In genomic region chr11:119722281-119722794, GRCh38 we compare ENCODE assay signal across 12 cellular contexts. TPM values are rescaled to one million over a fixed set of nuclear protein-coding genes. Genes with fewer than 3 reads are reported as not detected.
DNase-seq lines count a peak whose midpoint lies in the region; ATAC-seq, FAIRE-seq and TF ChIP-seq lines count a peak whose summit lies in the region.
"Had no signal": no experiment of that assay in that cellular context is flagged by ENCODE, and none has a peak within 500 bp of the region (broad histone marks: within the 10 kb centered on the region; RNA-seq: fewer than 3 reads in every experiment).

No MANE protein-coding gene starts in this region.

- DNase-seq in NCI-H2081 treated with DMSO at 0.1 percent for 48 hours (lab: John Stamatoyannopoulos, UW) (peak; percentile 14), WERI-Rb-1 (peak; percentile 82), small intestine (peak; percentile 71), NCI-H524 treated with DMSO at 0.1 percent for 48 hours (lab: John Stamatoyannopoulos, UW) (no peak), spleen (no peak), GF-D8 (lab: John Stamatoyannopoulos, UW) (no peak)
- DNase-seq: activated CD4-positive, alpha-beta memory T cell treated with anti-CD3 and anti-CD28 coated beads, Interleukin-2, amount 10 ng/mL, durations not matched to agents 7 days and 5 days; activated naive CD4-positive, alpha-beta T cell treated with Interleukin-2 at 50 U/mL for 16 hours; Calu3; central memory CD4-positive, alpha-beta T cell; midbrain had no signal

- H3K4me1 ChIP-seq in small intestine (ENCODE audit: control insufficient read depth in 2 of 2, insufficient read depth in 1 of 2, low read depth in 1 of 2, low read length in 1 of 2) (peaks cover 2% of the 10 kb centered on the region in 2 donors), spleen (peaks cover 4 to 50% (median 20%) of the 10 kb centered on the region in 6 donors)

- FAIRE-seq in small intestine (lab: Jason Lieb, UNC) = no peak

- H3K4me3 ChIP-seq in WERI-Rb-1 (ENCODE audit: low read depth, low read length) (no peak overlapping the region), small intestine (ENCODE audit: low read depth in 1 of 2, low read length in 2 of 2) (no peak overlapping the region), spleen (no peak overlapping the region)

- 6 to 59% (median 42%) methylated on average over 9 to 10 of the region's 10 CpGs for WGBS in small intestine, 3 donors
- 65 to 76% (median 74%) methylated on average over 5 to 10 of the region's 10 CpGs for WGBS in spleen, 5 donors

- H3K9me3 ChIP-seq in WERI-Rb-1 (ENCODE audit: severe bottlenecking) (no peaks in the 10 kb centered on the region), small intestine (ENCODE audit: control insufficient read depth, low read depth) (no peaks in the 10 kb centered on the region), spleen (no peaks in the 10 kb centered on the region)

- no peak for TF ChIP-seq POLR2A in spleen (IDR thresholded peaks at IDR 0.05)

- H3K27me3 ChIP-seq in WERI-Rb-1 (ENCODE audit: insufficient read depth, low read depth, severe bottlenecking) (no peaks in the 10 kb centered on the region), small intestine (ENCODE audit: control insufficient read depth in 2 of 2, insufficient read depth in 2 of 2, low read length in 2 of 2) (no peaks in the 10 kb centered on the region), spleen (replicated peaks in 1 of 7) (peaks cover 0 to 13% (median 7%) of the 10 kb centered on the region in 7 donors)

- 0 out of 2 replicates have a peak, but pooled peaks have one; percentile 1 for TF ChIP-seq CTCF in WERI-Rb-1 (IDR thresholded peaks at IDR 0.05; ENCODE audit: low read depth, low read length)
- TF ChIP-seq CTCF in spleen (IDR thresholded peaks at IDR 0.05 in 8 of 11, conservative IDR thresholded peaks at IDR 0.05 in 3 of 11) = no peak

- intact Hi-C loops in spleen (cut with DNase I; ENCODE audit: low total_unique reads) = no loop called here

- H3K27ac ChIP-seq in WERI-Rb-1 (peak overlapping the region; percentile 57), small intestine (ENCODE audit: low read depth in 1 of 2, low read length in 1 of 2) (peak overlapping the region; percentile 12 to 47), spleen (no peak overlapping the region)

- ATAC-seq in HG02798 (IDR thresholded peaks at IDR 0.05; ENCODE audit: poor library complexity, unreplicated experiment) = peak; percentile 48

- peaks cover 22% of the 10 kb centered on the region for H3K36me3 ChIP-seq in WERI-Rb-1
- no peaks in the 10 kb centered on the region for H3K36me3 ChIP-seq in small intestine (ENCODE audit: control insufficient read depth in 2 of 2, insufficient read depth in 2 of 2, low read length in 2 of 2)
- H3K36me3 ChIP-seq in spleen = no peaks in the 10 kb centered on the region

RNA-seq across cellular contexts. Expression of gene NECTIN1, which starts 6.7 kb away (rescaled TPM):
- polyA plus RNA-seq in small intestine = 10 to 100 TPM in 1 of 3 donors, 1 to 10 TPM in 2; 2.7 to 32.8 (median 3.6) TPM
- total RNA-seq in spleen = 10 to 100 TPM in 1 of 7 donors, 1 to 10 TPM in 6; 4.6 to 16.2 (median 7.7) TPM
- polyA plus RNA-seq in spleen = 1 to 10 TPM in 2 of 3 donors, under 1 TPM in 1; 0.67 to 2.3 (median 1.1) TPM

Comparison
In these comparisons a context has a peak if more than half of its experiments do, and no peak if none do; other contexts are left out.
1. DNase-seq: peak in NCI-H2081 treated with DMSO at 0.1 percent for 48 hours (single experiment), WERI-Rb-1 (single experiment) and small intestine (single experiment); none in NCI-H524 treated with DMSO at 0.1 percent for 48 hours (single experiment), spleen (single experiment) and GF-D8 (single experiment).
2. H3K27ac ChIP-seq: peak in WERI-Rb-1 (single experiment) and small intestine (2 of 2); none in spleen (0 of 8).